1 cellular context compared by ENCODE assay signal in genomic region chr17:31475378-31476162, GRCh38.
A peak's percentile ranks its signal among the peaks of the same experiment; 100 is the strongest.
TF ChIP-seq lines count a peak whose summit lies in the region.

No MANE protein-coding gene starts in this region.

TF ChIP-seq in HepG2, 621 proteins besides CTCF, POLR2A, EP300 and RAD21 (continued from another document):
- TF ChIP-seq AFF4 (CRISPR knock-in tag; IDR thresholded peaks at IDR 0.05), result no peak; the same call in 1 of the 2 replicates
- TF ChIP-seq ZMYM2 (CRISPR knock-in tag; IDR thresholded peaks at IDR 0.05), result peak; percentile 57; the same call in 1 of the 2 replicates
- TF ChIP-seq BCL6 (CRISPR knock-in tag; IDR thresholded peaks at IDR 0.05), result peak; percentile 91
- peak; percentile 76 for TF ChIP-seq THAP11 (CRISPR knock-in tag; IDR thresholded peaks at IDR 0.05)
- peak; percentile 94 for TF ChIP-seq ATF2 (CRISPR knock-in tag; IDR thresholded peaks at IDR 0.05)
- no peak for TF ChIP-seq ZNF367 (CRISPR knock-in tag; IDR thresholded peaks at IDR 0.05; ENCODE audit: borderline replicate concordance)
- peak; percentile 68 for TF ChIP-seq ZNF710 (CRISPR knock-in tag; IDR thresholded peaks at IDR 0.05; ENCODE audit: borderline replicate concordance)
- no peak for TF ChIP-seq PBX2 (CRISPR knock-in tag; IDR thresholded peaks at IDR 0.05)
- TF ChIP-seq, protein P1, sequence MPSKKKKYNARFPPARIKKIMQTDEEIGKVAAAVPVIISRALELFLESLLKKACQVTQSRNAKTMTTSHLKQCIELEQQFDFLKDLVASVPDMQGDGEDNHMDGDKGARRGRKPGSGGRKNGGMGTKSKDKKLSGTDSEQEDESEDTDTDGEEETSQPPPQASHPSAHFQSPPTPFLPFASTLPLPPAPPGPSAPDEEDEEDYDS (CRISPR knock-in tag; IDR thresholded peaks at IDR 0.05), result peak; percentile 53
- TF ChIP-seq ZNF720 (CRISPR knock-in tag; IDR thresholded peaks at IDR 0.05), result no peak
- TF ChIP-seq SMAD9 (CRISPR knock-in tag; IDR thresholded peaks at IDR 0.05), result no peak
- peak; percentile 83; the same call in 1 of the 2 replicates for TF ChIP-seq ZSCAN9 (CRISPR knock-in tag; IDR thresholded peaks at IDR 0.05; ENCODE audit: borderline replicate concordance)
- no peak for TF ChIP-seq ZNF816 (CRISPR knock-in tag; IDR thresholded peaks at IDR 0.05; ENCODE audit: borderline replicate concordance)
- TF ChIP-seq XBP1 (CRISPR knock-in tag; IDR thresholded peaks at IDR 0.05), result no peak
- no peak for TF ChIP-seq SP1 (IDR thresholded peaks at IDR 0.05)
- TF ChIP-seq SP1 (CRISPR knock-in tag; IDR thresholded peaks at IDR 0.05), result no peak
- TF ChIP-seq PITX1 (CRISPR knock-in tag; IDR thresholded peaks at IDR 0.05), result peak; percentile 93
- TF ChIP-seq ZNF274 (CRISPR knock-in tag; IDR thresholded peaks at IDR 0.05), result no peak
- peak; percentile 97 for TF ChIP-seq FOXA3 (CRISPR knock-in tag; IDR thresholded peaks at IDR 0.05)
- no peak for TF ChIP-seq ZNF547 (CRISPR knock-in tag; IDR thresholded peaks at IDR 0.05)
- TF ChIP-seq AHR (CRISPR knock-in tag; IDR thresholded peaks at IDR 0.05), result peak; percentile 56; the same call in 1 of the 2 replicates
- no peak for TF ChIP-seq MAZ (IDR thresholded peaks at IDR 0.05; ENCODE audit: borderline replicate concordance, low read depth, low read length)
- TF ChIP-seq MAZ (CRISPR knock-in tag; IDR thresholded peaks at IDR 0.05; ENCODE audit: low read depth), result peak; percentile 70
